ENCODE assay signal across 14 cellular contexts in genomic region chr7:42914726-42915045, GRCh38. TPM values are rescaled to one million over a fixed set of nuclear protein-coding genes. Genes with fewer than 3 reads are reported as not detected.
A peak's percentile ranks its signal among the peaks of the same experiment; 100 is the strongest.
DNase-seq lines count a peak whose midpoint lies in the region; ATAC-seq and TF ChIP-seq lines count a peak whose summit lies in the region.
"Had no signal": no experiment of that assay in that cellular context is flagged by ENCODE, and none has a peak within 500 bp of the region (broad histone marks: within the 10 kb centered on the region; RNA-seq: fewer than 3 reads in every experiment).

No MANE protein-coding gene starts in this region.

- H3K4me1 ChIP-seq in SJSA1 (replicated peaks) (peaks cover 36% of the 10 kb centered on the region), mammary epithelial cell (ENCODE audit: insufficient read depth, low read length) (peaks cover 34% of the 10 kb centered on the region)
- H3K4me1 ChIP-seq in naive thymus-derived CD4-positive, alpha-beta T cell (ENCODE audit: control insufficient read depth in 2 of 2, insufficient read depth in 2 of 2, low read length in 2 of 2): peaks cover 5 to 9% of the 10 kb centered on the region in 2 donors
- H3K4me1 ChIP-seq: BE2C had no signal

- no peaks in the 10 kb centered on the region for H3K9me3 Mint-ChIP-seq in CD4-positive, alpha-beta T cell
- H3K9me3 Mint-ChIP-seq in naive thymus-derived CD4-positive, alpha-beta T cell: peaks cover 0 to 3% (median 0%) of the 10 kb centered on the region in 11 donors

- BruUV-seq in mammary epithelial cell (replicated peaks; lab: Mats Ljungman, UMichigan): no TSS peak

- H3K27ac ChIP-seq in CD4-positive, alpha-beta T cell (ENCODE audit: low read depth, low read length): no peak overlapping the region
- H3K27ac ChIP-seq in SJSA1: peak overlapping the region; percentile 14; the same call in 1 of the 2 replicates
- H3K27ac ChIP-seq in mammary epithelial cell (ENCODE audit: insufficient read depth, low read depth, low read length): peak overlapping the region; percentile 22
- no peak overlapping the region for H3K27ac ChIP-seq in naive thymus-derived CD4-positive, alpha-beta T cell (ENCODE audit: low read depth, low read length)

- dilution Hi-C loops in mammary epithelial cell (cut with HindIII; ENCODE audit: low sequenced_read_pairs): no loop called here

- peaks cover 61% of the 10 kb centered on the region for H3K36me3 ChIP-seq in SJSA1
- H3K36me3 ChIP-seq in mammary epithelial cell (ENCODE audit: insufficient read depth, low read length): peaks cover 20% of the 10 kb centered on the region
- peaks cover 0 to 30% (median 8%) of the 10 kb centered on the region in 3 experiments for H3K36me3 ChIP-seq in naive thymus-derived CD4-positive, alpha-beta T cell (ENCODE audit: control insufficient read depth in 2 of 3, insufficient read depth in 3 of 3, low read length in 3 of 3)

- H2AFZ ChIP-seq in mammary epithelial cell (ENCODE audit: low read depth, low read length): no peak overlapping the region

- H3K27me3 ChIP-seq in CD4-positive, alpha-beta T cell (ENCODE audit: control insufficient read depth, insufficient read depth, low read length): no peaks in the 10 kb centered on the region
- H3K27me3 ChIP-seq in SJSA1 (replicated peaks) (no peaks in the 10 kb centered on the region), mammary epithelial cell (ENCODE audit: insufficient read depth, low read length) (no peaks in the 10 kb centered on the region)
- no peaks in the 10 kb centered on the region for H3K27me3 ChIP-seq in naive thymus-derived CD4-positive, alpha-beta T cell (ENCODE audit: control insufficient read depth in 2 of 2, insufficient read depth in 2 of 2, low read length in 2 of 2)
- H3K27me3 ChIP-seq: BE2C, dorsolateral prefrontal cortex had no signal

- peak overlapping the region; percentile 76 for H3K27ac Mint-ChIP-seq in CD4-positive, alpha-beta T cell
- H3K27ac Mint-ChIP-seq in naive thymus-derived CD4-positive, alpha-beta T cell: peak overlapping the region in 5 of 9 donors; percentile 16 to 85 (median 38)

- intact Hi-C loops in CD4-positive, alpha-beta T cell (cut with DNase I, micrococcal nuclease): loop anchor here in 1 of 2 experiments (5.0 kb wide), 2 partner anchors 1013 to 1578 kb away; partner anchors contain the start of genes NUDCD3 and UBE2D4
- intact Hi-C loops in mammary epithelial cell (cut with micrococcal nuclease): loop anchor here (1.0 kb wide), 1 partner anchor 10 kb away; no protein-coding TSS in a partner anchor
- intact Hi-C loops in naive thymus-derived CD4-positive, alpha-beta T cell (cut with micrococcal nuclease): loop anchor here (5.0 kb wide), 2 partner anchors 1103 to 1288 kb away; partner anchors contain the start of gene YKT6 (in 1 of the 2)

- in situ Hi-C loops in mammary epithelial cell (cut with MboI; ENCODE audit: low sequenced_read_pairs in 2 of 2): no loop called here

- CTCF ChIA-PET in CD4-positive, alpha-beta T cell (lab: Charles Lee): interaction anchor here (0.6 kb wide), 1 partner anchor 16 kb away, joined by 3 read pairs; no protein-coding TSS in a partner anchor
- CTCF ChIA-PET in mammary epithelial cell (lab: Charles Lee; ENCODE audit: low non-redundant PET): no interaction called here
- CTCF ChIA-PET in naive thymus-derived CD4-positive, alpha-beta T cell (lab: Charles Lee): interaction anchor here (1.0 kb wide), 1 partner anchor 12 kb away, joined by 3 read pairs; no protein-coding TSS in a partner anchor

- H3K36me3 Mint-ChIP-seq in CD4-positive, alpha-beta T cell (ENCODE audit: low read depth): peaks cover 70% of the 10 kb centered on the region
- H3K36me3 Mint-ChIP-seq in naive thymus-derived CD4-positive, alpha-beta T cell: peaks cover 4 to 33% (median 20%) of the 10 kb centered on the region in 5 donors

- no peak for DNase-seq in CD4-positive, alpha-beta T cell
- no peak for DNase-seq in SJSA1 (ENCODE audit: low read depth in 1 of 2, low spot score in 2 of 2)
- DNase-seq in mammary epithelial cell: no peak
- no peak for DNase-seq in naive thymus-derived CD4-positive, alpha-beta T cell
- DNase-seq in stimulated activated CD8-positive, alpha-beta memory T cell treated with anti-CD3 and anti-CD28 coated beads, Interleukin-4, amount 100 ng/mL, for 48 hours: no peak
- no peak for DNase-seq in iPS-NIHi11 (ENCODE audit: low spot score)
- no peak for DNase-seq in NCI-H510A (lab: John Stamatoyannopoulos, UW)
- DNase-seq: BE2C, dorsolateral prefrontal cortex, left colon, NCI-H2081, occipital lobe had no signal

- H3K9me3 ChIP-seq in CD4-positive, alpha-beta T cell (ENCODE audit: control insufficient read depth, low read length): no peaks in the 10 kb centered on the region
- no peaks in the 10 kb centered on the region for H3K9me3 ChIP-seq in SJSA1 (replicated peaks)
- no peaks in the 10 kb centered on the region for H3K9me3 ChIP-seq in mammary epithelial cell (replicated peaks; ENCODE audit: insufficient read depth, low read length)
- H3K9me3 ChIP-seq in naive thymus-derived CD4-positive, alpha-beta T cell (ENCODE audit: control insufficient read depth in 2 of 3, low read length in 3 of 3): no peaks in the 10 kb centered on the region
- H3K9me3 ChIP-seq: BE2C had no signal

- WGBS in mammary epithelial cell (ENCODE audit: low coverage, missing lambda C conversion rate): 100% methylated on average over 1 of the region's 1 CpG

- H3K79me2 ChIP-seq in mammary epithelial cell (ENCODE audit: insufficient read depth, low read length): peaks cover 26% of the 10 kb centered on the region

- H3K4me2 ChIP-seq in mammary epithelial cell (ENCODE audit: insufficient read depth, low read depth, low read length): peak overlapping the region; percentile 31

- no peak overlapping the region for H3K9ac ChIP-seq in mammary epithelial cell (ENCODE audit: insufficient read depth, low read length)

- peaks cover 42% of the 10 kb centered on the region for H3K4me1 Mint-ChIP-seq in CD4-positive, alpha-beta T cell (ENCODE audit: low read depth)
- H3K4me1 Mint-ChIP-seq in naive thymus-derived CD4-positive, alpha-beta T cell: peaks cover 18 to 61% (median 45%) of the 10 kb centered on the region in 7 donors

- POLR2A ChIA-PET in CD4-positive, alpha-beta T cell (lab: Charles Lee): interaction anchor here (0.8 to 9.4 kb wide), 2 partner anchors 18 to 815 kb away, joined by 3 to 79 read pairs; partner anchors contain the start of genes COA1, MRPL32 and PSMA2
- POLR2A ChIA-PET in naive thymus-derived CD4-positive, alpha-beta T cell (lab: Charles Lee): interaction anchor here (2.1 to 3.1 kb wide), 3 partner anchors 14 to 20 kb away, joined by 7 to 14 read pairs (median 7); partner anchors contain the start of genes MRPL32 and PSMA2

- H3K27me3 Mint-ChIP-seq in CD4-positive, alpha-beta T cell: no peaks in the 10 kb centered on the region
- no peaks in the 10 kb centered on the region for H3K27me3 Mint-ChIP-seq in naive thymus-derived CD4-positive, alpha-beta T cell

- ATAC-seq in CD4-positive, alpha-beta T cell (ENCODE audit: poor library complexity): no peak
- ATAC-seq in naive thymus-derived CD4-positive, alpha-beta T cell: no peak
- no peak for ATAC-seq in GM19463 (IDR thresholded peaks at IDR 0.05; ENCODE audit: unreplicated experiment)
- ATAC-seq: left colon, SK-N-SH treated with all-trans-retinoic acid at 6 μM for 48 hours had no signal

- no peak for TF ChIP-seq CTCF in CD4-positive, alpha-beta T cell (IDR thresholded peaks at IDR 0.05)
- no peak for TF ChIP-seq CTCF in mammary epithelial cell (conservative IDR thresholded peaks at IDR 0.05 in 1 of 2, IDR thresholded peaks at IDR 0.05 in 1 of 2; ENCODE audit: extremely low read depth in 1 of 2, insufficient read depth in 1 of 2, low read depth in 1 of 2, low read length in 2 of 2)

- no peak overlapping the region for H3K4me3 Mint-ChIP-seq in CD4-positive, alpha-beta T cell
- no peak overlapping the region for H3K4me3 Mint-ChIP-seq in naive thymus-derived CD4-positive, alpha-beta T cell

- H3K4me3 ChIP-seq in SJSA1 (no peak overlapping the region), mammary epithelial cell (replicated peaks in 1 of 3; ENCODE audit: insufficient read depth in 1 of 3, low read depth in 2 of 3, low read length in 3 of 3) (no peak overlapping the region)
- H3K4me3 ChIP-seq in naive thymus-derived CD4-positive, alpha-beta T cell (ENCODE audit: low read length): no peak overlapping the region
- H3K4me3 ChIP-seq: dorsolateral prefrontal cortex had no signal

- H4K20me1 ChIP-seq in mammary epithelial cell (ENCODE audit: insufficient read depth, low read length): no peaks in the 10 kb centered on the region

RNA-seq across cellular contexts. Expression of gene C7orf25, which starts 2.8 kb away (rescaled TPM):
- 1 to 10 TPM; 2.1 to 3.7 TPM for total RNA-seq in CD4-positive, alpha-beta T cell
- total RNA-seq in SJSA1 (2014; rRNA removed; shearing (Covaris generic)): 12.2 and 14.3 TPM in 2 replicates
- 1 to 10 TPM; 7.0 to 8.2 TPM for total RNA-seq in mammary epithelial cell
- polyA plus RNA-seq in mammary epithelial cell: 6.1 TPM
- 2.5 TPM for polyA minus RNA-seq in mammary epithelial cell
- 10 to 100 TPM in 1 of 5 experiments, 1 to 10 TPM in 4; 2.3 to 10.9 (median 5.3) TPM for total RNA-seq in naive thymus-derived CD4-positive, alpha-beta T cell
- 1 to 10 TPM; 4.0 to 7.7 TPM for polyA plus RNA-seq in naive thymus-derived CD4-positive, alpha-beta T cell

RNA-seq across cellular contexts. Expression of gene PSMA2, which starts 17.3 kb away (rescaled TPM):
- 10 to 100 TPM; 38.8 to 41.0 TPM for total RNA-seq in CD4-positive, alpha-beta T cell
- 218 and 258 TPM in 2 replicates for total RNA-seq in SJSA1 (2014; rRNA removed; shearing (Covaris generic))
- total RNA-seq in mammary epithelial cell: 10 to 100 TPM; 54.0 to 97.0 TPM
- 140 TPM for polyA plus RNA-seq in mammary epithelial cell
- polyA minus RNA-seq in mammary epithelial cell: 10.1 TPM
- 100 to 1,000 TPM in 1 of 5 experiments, 10 to 100 TPM in 4; 29.3 to 144 (median 35.3) TPM for total RNA-seq in naive thymus-derived CD4-positive, alpha-beta T cell
- polyA plus RNA-seq in naive thymus-derived CD4-positive, alpha-beta T cell: 100 to 1,000 TPM; 196 to 257 TPM

RNA-seq across cellular contexts. Expression of gene MRPL32, which starts 17.5 kb away (rescaled TPM):
- 10 to 100 TPM; 57.1 to 60.7 TPM for total RNA-seq in CD4-positive, alpha-beta T cell
- 91.4 and 141 TPM in 2 replicates for total RNA-seq in SJSA1 (2014; rRNA removed; shearing (Covaris generic))
- total RNA-seq in mammary epithelial cell: 10 to 100 TPM; 29.2 to 77.0 TPM
- polyA plus RNA-seq in mammary epithelial cell: 66.5 TPM
- polyA minus RNA-seq in mammary epithelial cell: 0.93 TPM
- total RNA-seq in naive thymus-derived CD4-positive, alpha-beta T cell: 10 to 100 TPM; 27.7 to 58.2 (median 53.4) TPM
- 10 to 100 TPM; 43.9 to 52.9 TPM for polyA plus RNA-seq in naive thymus-derived CD4-positive, alpha-beta T cell

Comparison
In these comparisons a context has a peak if more than half of its experiments do, and no peak if none do; other contexts are left out.
1. H3K27ac ChIP-seq: peak in SJSA1 (single experiment) and mammary epithelial cell (single experiment); none in CD4-positive, alpha-beta T cell (single experiment) and naive thymus-derived CD4-positive, alpha-beta T cell (single experiment).